Comparison of ENCODE assay signal across 8 cellular contexts in genomic region chr15:90929709-90930019, GRCh38. TPM values are rescaled to one million over a fixed set of nuclear protein-coding genes. Genes with fewer than 3 reads are reported as not detected.
DNase-seq lines count a peak whose midpoint lies in the region; ATAC-seq and TF ChIP-seq lines count a peak whose summit lies in the region.

No MANE protein-coding gene starts in this region.

- H3K4me3 ChIP-seq in left lung (peak overlapping the region; percentile 56 to 57), tibial nerve (peak overlapping the region; percentile 43 to 75 (median 61))

- H3K4me1 Mint-ChIP-seq in activated naive CD4-positive, alpha-beta T cell treated with anti-CD3 and anti-CD28 coated beads for 36 hours (ENCODE audit: low read depth) = peaks cover 28% of the 10 kb centered on the region
- peaks cover 37% of the 10 kb centered on the region for H3K4me1 Mint-ChIP-seq in activated naive CD8-positive, alpha-beta T cell treated with anti-CD3 and anti-CD28 coated beads, Interleukin-2, amount 10 ng/mL, durations not matched to agents 7 days and 5 days

- H3K36me3 ChIP-seq in left lung = no peaks in the 10 kb centered on the region
- H3K36me3 ChIP-seq in tibial nerve = no peaks in the 10 kb centered on the region

- H3K27ac ChIP-seq in left lung = peak overlapping the region; percentile 90 to 96
- peak overlapping the region; percentile 67 to 95 (median 93) for H3K27ac ChIP-seq in tibial nerve

- H3K9me3 ChIP-seq in left lung (no peaks in the 10 kb centered on the region), tibial nerve (no peaks in the 10 kb centered on the region)

- H3K36me3 Mint-ChIP-seq in activated naive CD4-positive, alpha-beta T cell treated with anti-CD3 and anti-CD28 coated beads for 36 hours (ENCODE audit: low read depth) = peaks cover 18% of the 10 kb centered on the region
- H3K36me3 Mint-ChIP-seq in activated naive CD8-positive, alpha-beta T cell treated with anti-CD3 and anti-CD28 coated beads, Interleukin-2, amount 10 ng/mL, durations not matched to agents 7 days and 5 days = peaks cover 2% of the 10 kb centered on the region

- POLR2A ChIA-PET in activated naive CD8-positive, alpha-beta T cell treated with anti-CD3 and anti-CD28 coated beads, Interleukin-2, amount 10 ng/mL, durations not matched to agents 7 days and 5 days (lab: Charles Lee) = interaction anchor here (1.0 to 8.0 kb wide), 6 partner anchors 10 to 213 kb away, joined by 3 to 141 read pairs (median 6); partner anchors contain the start of genes BLM, MAN2A2 and RCCD1

- no peaks in the 10 kb centered on the region for H3K27me3 Mint-ChIP-seq in activated naive CD4-positive, alpha-beta T cell treated with anti-CD3 and anti-CD28 coated beads for 36 hours (ENCODE audit: low read depth)
- no peaks in the 10 kb centered on the region for H3K27me3 Mint-ChIP-seq in activated naive CD8-positive, alpha-beta T cell treated with anti-CD3 and anti-CD28 coated beads, Interleukin-2, amount 10 ng/mL, durations not matched to agents 7 days and 5 days

- no peak for DNase-seq in activated naive CD4-positive, alpha-beta T cell treated with anti-CD3 and anti-CD28 coated beads for 36 hours
- DNase-seq in activated naive CD4-positive, alpha-beta T cell (lab: John Stamatoyannopoulos, UW) = no peak
- no peak for DNase-seq in activated naive CD8-positive, alpha-beta T cell treated with anti-CD3 and anti-CD28 coated beads, Interleukin-2, amount 10 ng/mL, durations not matched to agents 7 days and 5 days
- no peak for DNase-seq in left lung
- no peak for DNase-seq in tibial nerve (ENCODE audit: low spot score in 2 of 2)
- DNase-seq in NCI-H1436 treated with DMSO at 0.1 percent for 48 hours (lab: John Stamatoyannopoulos, UW) = no peak
- no peak for DNase-seq in UCSD-AML1 (lab: John Stamatoyannopoulos, UW; ENCODE audit: unreplicated experiment)
- no peak for DNase-seq in NCI-H446 treated with DMSO at 0.1 percent for 48 hours (lab: John Stamatoyannopoulos, UW)

- TF ChIP-seq POLR2A in tibial nerve (IDR thresholded peaks at IDR 0.05) = no peak

- peak overlapping the region; percentile 99 for H3K4me3 Mint-ChIP-seq in activated naive CD4-positive, alpha-beta T cell treated with anti-CD3 and anti-CD28 coated beads for 36 hours
- H3K4me3 Mint-ChIP-seq in activated naive CD8-positive, alpha-beta T cell treated with anti-CD3 and anti-CD28 coated beads, Interleukin-2, amount 10 ng/mL, durations not matched to agents 7 days and 5 days = peak overlapping the region; percentile 99

- H3K27ac Mint-ChIP-seq in activated naive CD4-positive, alpha-beta T cell treated with anti-CD3 and anti-CD28 coated beads for 36 hours = peak overlapping the region; percentile 100
- H3K27ac Mint-ChIP-seq in activated naive CD8-positive, alpha-beta T cell treated with anti-CD3 and anti-CD28 coated beads, Interleukin-2, amount 10 ng/mL, durations not matched to agents 7 days and 5 days = peak overlapping the region; percentile 99

- TF ChIP-seq CTCF in left lung (IDR thresholded peaks at IDR 0.05) (no peak), tibial nerve (IDR thresholded peaks at IDR 0.05) (no peak)

- H3K4me1 ChIP-seq in left lung (peaks cover 25 to 61% of the 10 kb centered on the region in 2 donors), tibial nerve (peaks cover 0 to 47% (median 27%) of the 10 kb centered on the region in 4 donors)

- H3K27me3 ChIP-seq in left lung (no peaks in the 10 kb centered on the region), tibial nerve (no peaks in the 10 kb centered on the region)

- WGBS in tibial nerve, 2 donors = 8 to 17% methylated on average over 9 of the region's 9 CpGs

- no peak for TF ChIP-seq EP300 in tibial nerve (IDR thresholded peaks at IDR 0.05)

- H3K9me3 Mint-ChIP-seq in activated naive CD4-positive, alpha-beta T cell treated with anti-CD3 and anti-CD28 coated beads for 36 hours = no peaks in the 10 kb centered on the region
- H3K9me3 Mint-ChIP-seq in activated naive CD8-positive, alpha-beta T cell treated with anti-CD3 and anti-CD28 coated beads, Interleukin-2, amount 10 ng/mL, durations not matched to agents 7 days and 5 days = no peaks in the 10 kb centered on the region

- CTCF ChIA-PET in activated naive CD4-positive, alpha-beta T cell treated with anti-CD3 and anti-CD28 coated beads for 36 hours (lab: Charles Lee) = interaction anchor here (0.6 to 8.9 kb wide), 4 partner anchors 16 to 104 kb away, joined by 3 to 169 read pairs (median 54); partner anchors contain the start of genes MAN2A2 and RCCD1

- intact Hi-C loops in activated naive CD4-positive, alpha-beta T cell treated with anti-CD3 and anti-CD28 coated beads for 36 hours (cut with micrococcal nuclease) = loop anchor here (1.0 to 10.0 kb wide), 5 partner anchors 57 to 607 kb away; partner anchors contain the start of genes BLM and IQGAP1
- intact Hi-C loops in left lung (cut with DNase I) = no loop called here

- no peak for ATAC-seq in activated naive CD8-positive, alpha-beta T cell treated with anti-CD3 and anti-CD28 coated beads, Interleukin-2, amount 10 ng/mL, durations not matched to agents 7 days and 5 days (ENCODE audit: low read depth)
- ATAC-seq in left lung = no peak

RNA-seq across cellular contexts. Expression of gene HDDC3, which starts 2.7 kb away (rescaled TPM):
- 10 to 100 TPM; 49.8 to 51.3 TPM for total RNA-seq in activated naive CD4-positive, alpha-beta T cell treated with anti-CD3 and anti-CD28 coated beads for 36 hours
- total RNA-seq in activated naive CD8-positive, alpha-beta T cell treated with anti-CD3 and anti-CD28 coated beads, Interleukin-2, amount 10 ng/mL, durations not matched to agents 7 days and 5 days = 10 to 100 TPM; 28.1 to 29.2 TPM
- total RNA-seq in left lung (10 to 100 TPM; 12.4 to 13.5 TPM), tibial nerve (10 to 100 TPM; 16.5 to 22.5 (median 18.7) TPM)

RNA-seq across cellular contexts. Expression of gene UNC45A, which starts 5.4 kb away (rescaled TPM):
- total RNA-seq in activated naive CD4-positive, alpha-beta T cell treated with anti-CD3 and anti-CD28 coated beads for 36 hours = 10 to 100 TPM; 69.9 to 70.8 TPM
- 10 to 100 TPM; 77.9 to 78.6 TPM for total RNA-seq in activated naive CD8-positive, alpha-beta T cell treated with anti-CD3 and anti-CD28 coated beads, Interleukin-2, amount 10 ng/mL, durations not matched to agents 7 days and 5 days
- total RNA-seq in left lung (10 to 100 TPM; 62.3 to 74.4 TPM), tibial nerve (10 to 100 TPM; 47.7 to 64.2 (median 58.4) TPM)

RNA-seq across cellular contexts. Expression of gene RCCD1, which starts 25.0 kb away (rescaled TPM):
- 10 to 100 TPM; 52.0 to 52.4 TPM for total RNA-seq in activated naive CD4-positive, alpha-beta T cell treated with anti-CD3 and anti-CD28 coated beads for 36 hours
- total RNA-seq in activated naive CD8-positive, alpha-beta T cell treated with anti-CD3 and anti-CD28 coated beads, Interleukin-2, amount 10 ng/mL, durations not matched to agents 7 days and 5 days = 10 to 100 TPM; 31.5 to 31.6 TPM
- total RNA-seq in left lung = 10 to 100 TPM in 1 of 2 donors, 1 to 10 TPM in 1; 9.8 to 12.5 TPM
- total RNA-seq in tibial nerve = 10 to 100 TPM in 3 of 4 donors, 1 to 10 TPM in 1; 8.7 to 15.9 (median 12.5) TPM

RNA-seq across cellular contexts. Expression of gene MAN2A2, which starts 26.6 kb away (rescaled TPM):
- total RNA-seq in activated naive CD4-positive, alpha-beta T cell treated with anti-CD3 and anti-CD28 coated beads for 36 hours = 100 to 1,000 TPM; 139 to 141 TPM
- total RNA-seq in activated naive CD8-positive, alpha-beta T cell treated with anti-CD3 and anti-CD28 coated beads, Interleukin-2, amount 10 ng/mL, durations not matched to agents 7 days and 5 days = 100 to 1,000 TPM; 108 to 111 TPM
- 10 to 100 TPM; 78.6 to 86.3 TPM for total RNA-seq in left lung
- total RNA-seq in tibial nerve = 100 to 1,000 TPM in 3 of 4 donors, 10 to 100 TPM in 1; 83.5 to 178 (median 128) TPM

RNA-seq across cellular contexts. Expression of gene FES, which starts 45.4 kb away (rescaled TPM):
- 10 to 100 TPM; 22.6 to 24.2 TPM for total RNA-seq in activated naive CD4-positive, alpha-beta T cell treated with anti-CD3 and anti-CD28 coated beads for 36 hours
- total RNA-seq in activated naive CD8-positive, alpha-beta T cell treated with anti-CD3 and anti-CD28 coated beads, Interleukin-2, amount 10 ng/mL, durations not matched to agents 7 days and 5 days = 1 to 10 TPM; 6.2 to 7.5 TPM
- total RNA-seq in left lung (10 to 100 TPM; 37.6 to 65.2 TPM), tibial nerve (100 to 1,000 TPM in 1 of 4 donors, 10 to 100 TPM in 3; 62.0 to 183 (median 72.1) TPM)
